In the genomic region with DNA sequence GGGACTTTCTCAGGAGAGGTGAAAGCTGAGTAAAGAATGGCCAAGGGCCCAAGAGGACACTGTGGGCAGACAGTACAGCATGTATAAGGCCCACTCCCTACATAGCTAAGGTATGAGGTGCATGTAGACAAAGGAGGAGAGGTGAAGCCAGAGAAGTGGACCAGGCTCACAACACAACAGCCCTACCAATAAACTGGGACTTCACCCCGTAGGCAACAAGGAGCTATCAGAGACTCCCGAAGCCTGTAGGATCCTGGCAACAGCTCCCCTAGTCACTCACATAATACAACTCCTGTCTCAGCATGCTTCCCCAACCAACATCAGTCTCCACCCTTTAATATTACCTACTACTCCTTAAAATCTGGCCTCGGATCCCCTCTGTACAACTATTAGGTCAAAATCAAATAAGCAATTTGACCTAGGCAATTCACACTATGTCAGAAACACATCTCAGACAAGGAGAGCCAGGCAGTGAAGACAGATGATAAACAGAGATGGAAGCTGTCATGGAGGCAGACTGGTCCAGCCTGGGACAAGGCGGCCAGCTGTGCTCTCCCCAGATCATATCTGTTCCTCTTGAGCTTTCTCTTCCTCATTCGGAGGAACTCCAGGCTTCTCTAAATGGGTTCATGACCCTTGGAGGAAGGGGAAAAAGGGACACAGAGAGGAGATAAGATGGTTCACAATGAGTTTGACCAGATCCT, we compare ENCODE assay signal across 8 cellular contexts. TPM values are rescaled to one million over a fixed set of nuclear protein-coding genes. Genes with fewer than 3 reads are reported as not detected.
DNase-seq lines count a peak whose midpoint lies in the region; ATAC-seq and TF ChIP-seq lines count a peak whose summit lies in the region.

No MANE protein-coding gene starts in this region.

- WGBS in heart right ventricle, 2 donors: 52 to 62% methylated on average over 5 of the region's 5 CpGs
- WGBS in urinary bladder: 61% methylated on average over 5 of the region's 5 CpGs
- 81% methylated on average over 4 to 5 of the region's 5 CpGs for WGBS in transverse colon (ENCODE audit: low coverage in 1 of 2), 2 donors

- peaks cover 0 to 24% (median 0%) of the 10 kb centered on the region in 9 donors for H3K36me3 ChIP-seq in heart right ventricle
- no peaks in the 10 kb centered on the region for H3K36me3 ChIP-seq in kidney epithelial cell (ENCODE audit: control insufficient read depth, insufficient read depth, low read length)
- no peaks in the 10 kb centered on the region for H3K36me3 ChIP-seq in urinary bladder (ENCODE audit: insufficient read depth)
- no peaks in the 10 kb centered on the region for H3K36me3 ChIP-seq in transverse colon

- intact Hi-C loops in heart right ventricle (cut with DNase I) (loop anchor here in 7 of 10 donors (2.0 to 5.0 kb wide), 3 partner anchors 173 to 253 kb away; a partner anchor contains a TSS), left ventricle myocardium superior (cut with micrococcal nuclease) (no loop called here), transverse colon (cut with DNase I; ENCODE audit: low total_unique reads) (loop anchor here (5.0 to 10.0 kb wide), 2 partner anchors 265 to 587 kb away; no protein-coding TSS in a partner anchor)
- intact Hi-C loops in activated CD8-positive, alpha-beta T cell treated with anti-CD3 and anti-CD28 coated beads for 36 hours (cut with micrococcal nuclease): loop anchor here (2.0 to 5.0 kb wide), 2 partner anchors 173 to 253 kb away; a partner anchor contains a TSS

- peak overlapping the region; percentile 85 for H3K4me3 Mint-ChIP-seq in activated CD8-positive, alpha-beta T cell treated with anti-CD3 and anti-CD28 coated beads for 36 hours

- peaks cover 11% of the 10 kb centered on the region for H3K36me3 Mint-ChIP-seq in activated CD8-positive, alpha-beta T cell treated with anti-CD3 and anti-CD28 coated beads for 36 hours (ENCODE audit: low read depth)

- H3K9me3 ChIP-seq in heart right ventricle (no peaks in the 10 kb centered on the region), transverse colon (no peaks in the 10 kb centered on the region)

- H3K27me3 Mint-ChIP-seq in activated CD8-positive, alpha-beta T cell treated with anti-CD3 and anti-CD28 coated beads for 36 hours: no peaks in the 10 kb centered on the region

- H3K9me3 Mint-ChIP-seq in activated CD8-positive, alpha-beta T cell treated with anti-CD3 and anti-CD28 coated beads for 36 hours: no peaks in the 10 kb centered on the region

- H3K27me3 ChIP-seq in heart right ventricle (no peaks in the 10 kb centered on the region), kidney epithelial cell (ENCODE audit: control insufficient read depth, insufficient read depth, low read length) (no peaks in the 10 kb centered on the region), transverse colon (no peaks in the 10 kb centered on the region)

- TF ChIP-seq CTCF in heart right ventricle (IDR thresholded peaks at IDR 0.05) (no peak), kidney epithelial cell (IDR thresholded peaks at IDR 0.05; ENCODE audit: insufficient read depth, low read length, poor library complexity, severe bottlenecking) (no peak), transverse colon (IDR thresholded peaks at IDR 0.05) (no peak)
- TF ChIP-seq CTCF in activated CD8-positive, alpha-beta T cell treated with anti-CD3 and anti-CD28 coated beads for 36 hours (IDR thresholded peaks at IDR 0.05): no peak

- ATAC-seq in heart right ventricle: no peak
- ATAC-seq in left ventricle myocardium superior: no peak
- ATAC-seq in activated CD8-positive, alpha-beta T cell treated with anti-CD3 and anti-CD28 coated beads for 36 hours: no peak
- no peak for ATAC-seq in HG02610 (IDR thresholded peaks at IDR 0.05; ENCODE audit: unreplicated experiment)
- ATAC-seq in GM21447 (IDR thresholded peaks at IDR 0.05; ENCODE audit: unreplicated experiment): no peak

- no peak overlapping the region for H3K27ac Mint-ChIP-seq in activated CD8-positive, alpha-beta T cell treated with anti-CD3 and anti-CD28 coated beads for 36 hours

- H3K4me3 ChIP-seq in heart right ventricle (peak overlapping the region; percentile 70 to 98 (median 82)), kidney epithelial cell (ENCODE audit: low read depth, low read length) (peak overlapping the region; percentile 92), urinary bladder (ENCODE audit: low read depth, low read length) (peak overlapping the region; percentile 90), transverse colon (peak overlapping the region in 2 of 4 donors; percentile 78 to 95)

- H3K27ac ChIP-seq in heart right ventricle: peak overlapping the region in 2 of 10 donors; percentile 86 to 92
- H3K27ac ChIP-seq in urinary bladder (ENCODE audit: low read depth): no peak overlapping the region
- no peak overlapping the region for H3K27ac ChIP-seq in transverse colon

- POLR2A ChIA-PET in activated CD8-positive, alpha-beta T cell treated with anti-CD3 and anti-CD28 coated beads for 36 hours (lab: Charles Lee): interaction anchor here (0.8 to 3.1 kb wide), 8 partner anchors 8 to 261 kb away, joined by 3 to 16 read pairs (median 4); no protein-coding TSS in a partner anchor

- TF ChIP-seq EP300 in transverse colon (IDR thresholded peaks at IDR 0.05; ENCODE audit: low read depth): no peak

- TF ChIP-seq POLR2A in transverse colon (IDR thresholded peaks at IDR 0.05): no peak

- peaks cover 8 to 28% (median 23%) of the 10 kb centered on the region in 9 donors for H3K4me1 ChIP-seq in heart right ventricle
- H3K4me1 ChIP-seq in urinary bladder (ENCODE audit: insufficient read depth): no peaks in the 10 kb centered on the region
- peaks cover 14 to 24% (median 21%) of the 10 kb centered on the region in 4 donors for H3K4me1 ChIP-seq in transverse colon

- DNase-seq in heart right ventricle (no peak), left ventricle myocardium superior (no peak), kidney epithelial cell (ENCODE audit: low read depth) (no peak), transverse colon (no peak)
- no peak for DNase-seq in activated CD8-positive, alpha-beta T cell treated with anti-CD3 and anti-CD28 coated beads for 36 hours

- in situ Hi-C loops in transverse colon (cut with MboI; ENCODE audit: low pct_ligation_motif_present in 1 of 4, low pct_unique_long_range_greater_than_20kb in 1 of 4, low sequenced_read_pairs in 3 of 4): loop anchor here (5.0 to 10.0 kb wide), 5 partner anchors 165 to 595 kb away; a partner anchor contains a TSS

- H3K4me1 Mint-ChIP-seq in activated CD8-positive, alpha-beta T cell treated with anti-CD3 and anti-CD28 coated beads for 36 hours (ENCODE audit: low read depth): peaks cover 17% of the 10 kb centered on the region

- CTCF ChIA-PET in activated CD8-positive, alpha-beta T cell treated with anti-CD3 and anti-CD28 coated beads for 36 hours (lab: Charles Lee): interaction anchor here (1.0 to 8.1 kb wide), 20 partner anchors 8 to 597 kb away, joined by 3 to 256 read pairs (median 18); a partner anchor contains a TSS

RNA-seq across cellular contexts. Expression of a gene that starts 1.4 kb away (rescaled TPM):
- total RNA-seq in heart right ventricle (1 to 10 TPM; 2.2 to 7.2 (median 3.6) TPM), left ventricle myocardium superior (2.1 TPM), kidney epithelial cell (18.7 and 20.2 TPM in 2 replicates), urinary bladder (18.5 TPM), transverse colon (1 to 10 TPM; 3.0 to 10.0 (median 5.9) TPM)
- polyA plus RNA-seq in heart right ventricle (1 to 10 TPM; 2.7 to 4.5 TPM), urinary bladder (12.4 TPM)
- 1 to 10 TPM; 8.4 to 9.6 TPM for total RNA-seq in activated CD8-positive, alpha-beta T cell treated with anti-CD3 and anti-CD28 coated beads for 36 hours
